In the genomic region with DNA sequence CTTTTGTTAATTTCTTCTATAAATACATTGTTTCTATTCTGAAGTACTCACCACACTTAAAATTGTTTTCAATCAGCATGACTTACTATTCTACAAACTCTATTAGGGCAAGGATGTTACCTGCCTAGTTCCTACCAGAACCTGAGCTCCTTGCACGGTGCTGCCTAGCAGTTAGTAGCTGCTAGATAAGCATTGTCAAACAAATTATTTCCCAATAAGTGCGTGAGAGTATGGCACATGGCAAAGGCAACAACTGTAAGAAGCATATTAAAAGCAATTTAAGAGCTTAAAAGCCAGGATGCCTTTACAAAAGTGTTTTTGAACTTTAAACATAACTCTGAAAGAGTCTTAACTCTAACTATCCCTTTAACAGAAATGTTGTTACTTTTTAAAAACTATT, we compare ENCODE assay signal across 1 cellular context.
TF ChIP-seq lines count a peak whose summit lies in the region.

No MANE protein-coding gene starts in this region.

TF ChIP-seq in HepG2, 621 proteins besides CTCF, POLR2A, EP300 and RAD21 (continued from another document):
- TF ChIP-seq, protein P1, sequence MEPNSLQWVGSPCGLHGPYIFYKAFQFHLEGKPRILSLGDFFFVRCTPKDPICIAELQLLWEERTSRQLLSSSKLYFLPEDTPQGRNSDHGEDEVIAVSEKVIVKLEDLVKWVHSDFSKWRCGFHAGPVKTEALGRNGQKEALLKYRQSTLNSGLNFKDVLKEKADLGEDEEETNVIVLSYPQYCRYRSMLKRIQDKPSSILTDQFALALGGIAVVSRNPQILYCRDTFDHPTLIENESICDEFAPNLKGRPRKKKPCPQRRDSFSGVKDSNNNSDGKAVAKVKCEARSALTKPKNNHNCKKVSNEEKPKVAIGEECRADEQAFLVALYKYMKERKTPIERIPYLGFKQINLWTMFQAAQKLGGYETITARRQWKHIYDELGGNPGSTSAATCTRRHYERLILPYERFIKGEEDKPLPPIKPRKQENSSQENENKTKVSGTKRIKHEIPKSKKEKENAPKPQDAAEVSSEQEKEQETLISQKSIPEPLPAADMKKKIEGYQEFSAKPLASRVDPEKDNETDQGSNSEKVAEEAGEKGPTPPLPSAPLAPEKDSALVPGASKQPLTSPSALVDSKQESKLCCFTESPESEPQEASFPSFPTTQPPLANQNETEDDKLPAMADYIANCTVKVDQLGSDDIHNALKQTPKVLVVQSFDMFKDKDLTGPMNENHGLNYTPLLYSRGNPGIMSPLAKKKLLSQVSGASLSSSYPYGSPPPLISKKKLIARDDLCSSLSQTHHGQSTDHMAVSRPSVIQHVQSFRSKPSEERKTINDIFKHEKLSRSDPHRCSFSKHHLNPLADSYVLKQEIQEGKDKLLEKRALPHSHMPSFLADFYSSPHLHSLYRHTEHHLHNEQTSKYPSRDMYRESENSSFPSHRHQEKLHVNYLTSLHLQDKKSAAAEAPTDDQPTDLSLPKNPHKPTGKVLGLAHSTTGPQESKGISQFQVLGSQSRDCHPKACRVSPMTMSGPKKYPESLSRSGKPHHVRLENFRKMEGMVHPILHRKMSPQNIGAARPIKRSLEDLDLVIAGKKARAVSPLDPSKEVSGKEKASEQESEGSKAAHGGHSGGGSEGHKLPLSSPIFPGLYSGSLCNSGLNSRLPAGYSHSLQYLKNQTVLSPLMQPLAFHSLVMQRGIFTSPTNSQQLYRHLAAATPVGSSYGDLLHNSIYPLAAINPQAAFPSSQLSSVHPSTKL (CRISPR knock-in tag; IDR thresholded peaks at IDR 0.05), result peak; percentile 31; the same call in 1 of the 2 replicates
- TF ChIP-seq CEBPG (CRISPR knock-in tag; IDR thresholded peaks at IDR 0.05) (peak; percentile 57), GATAD2A (CRISPR knock-in tag; IDR thresholded peaks at IDR 0.05) (peak; percentile 21; the same call in 1 of the 2 replicates), ZNF773 (CRISPR knock-in tag; IDR thresholded peaks at IDR 0.05; ENCODE audit: borderline replicate concordance) (no peak), TBL1XR1 (IDR thresholded peaks at IDR 0.05; ENCODE audit: borderline replicate concordance, low read length, partially characterized antibody) (no peak), JUN (CRISPR knock-in tag; IDR thresholded peaks at IDR 0.05) (no peak), ZNF205 (CRISPR knock-in tag; IDR thresholded peaks at IDR 0.05) (no peak), TAF1 (CRISPR knock-in tag; IDR thresholded peaks at IDR 0.05) (no peak), RFXANK (CRISPR knock-in tag; IDR thresholded peaks at IDR 0.05) (no peak), HHEX (CRISPR knock-in tag; IDR thresholded peaks at IDR 0.05) (no peak)
- TF ChIP-seq, protein P2, sequence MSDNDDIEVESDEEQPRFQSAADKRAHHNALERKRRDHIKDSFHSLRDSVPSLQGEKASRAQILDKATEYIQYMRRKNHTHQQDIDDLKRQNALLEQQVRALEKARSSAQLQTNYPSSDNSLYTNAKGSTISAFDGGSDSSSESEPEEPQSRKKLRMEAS (IDR thresholded peaks at IDR 0.05), result peak; percentile 27; the same call in 1 of the 2 replicates
- TF ChIP-seq, protein P3, sequence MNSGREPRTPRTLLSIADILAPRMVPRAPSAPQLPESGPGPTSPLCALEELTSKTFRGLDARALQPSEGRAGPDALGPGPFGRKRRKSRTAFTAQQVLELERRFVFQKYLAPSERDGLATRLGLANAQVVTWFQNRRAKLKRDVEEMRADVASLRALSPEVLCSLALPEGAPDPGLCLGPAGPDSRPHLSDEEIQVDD (CRISPR knock-in tag; IDR thresholded peaks at IDR 0.05; ENCODE audit: borderline replicate concordance), result no peak
- TF ChIP-seq, protein P4, sequence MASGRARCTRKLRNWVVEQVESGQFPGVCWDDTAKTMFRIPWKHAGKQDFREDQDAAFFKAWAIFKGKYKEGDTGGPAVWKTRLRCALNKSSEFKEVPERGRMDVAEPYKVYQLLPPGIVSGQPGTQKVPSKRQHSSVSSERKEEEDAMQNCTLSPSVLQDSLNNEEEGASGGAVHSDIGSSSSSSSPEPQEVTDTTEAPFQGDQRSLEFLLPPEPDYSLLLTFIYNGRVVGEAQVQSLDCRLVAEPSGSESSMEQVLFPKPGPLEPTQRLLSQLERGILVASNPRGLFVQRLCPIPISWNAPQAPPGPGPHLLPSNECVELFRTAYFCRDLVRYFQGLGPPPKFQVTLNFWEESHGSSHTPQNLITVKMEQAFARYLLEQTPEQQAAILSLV (CRISPR knock-in tag; IDR thresholded peaks at IDR 0.05; ENCODE audit: borderline replicate concordance), result no peak
- TF ChIP-seq, protein P5, sequence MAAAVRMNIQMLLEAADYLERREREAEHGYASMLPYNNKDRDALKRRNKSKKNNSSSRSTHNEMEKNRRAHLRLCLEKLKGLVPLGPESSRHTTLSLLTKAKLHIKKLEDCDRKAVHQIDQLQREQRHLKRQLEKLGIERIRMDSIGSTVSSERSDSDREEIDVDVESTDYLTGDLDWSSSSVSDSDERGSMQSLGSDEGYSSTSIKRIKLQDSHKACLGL (CRISPR knock-in tag; IDR thresholded peaks at IDR 0.05), result no peak
TF ChIP-seq in HepG2: peak in this region for 5.
